In genomic region chr10:99620713-99621453, GRCh38 we compare ENCODE assay signal across 1 cellular context.
TF ChIP-seq lines count a peak whose summit lies in the region.

No MANE protein-coding gene starts in this region.

TF ChIP-seq in HepG2, 621 proteins besides CTCF, POLR2A, EP300 and RAD21 (continued from another document and continues in another):
- TF ChIP-seq SNAPC4 (CRISPR knock-in tag; IDR thresholded peaks at IDR 0.05): peak; percentile 39; the same call in 1 of the 2 replicates
- peak; percentile 96 for TF ChIP-seq AGO2 (optimal IDR thresholded peaks at IDR 0.05; ENCODE audit: low read depth, low read length)
- no peak for TF ChIP-seq TRAFD1 (CRISPR knock-in tag; IDR thresholded peaks at IDR 0.05; ENCODE audit: borderline replicate concordance)
- TF ChIP-seq THAP9 (CRISPR knock-in tag; IDR thresholded peaks at IDR 0.05; ENCODE audit: borderline replicate concordance): peak; percentile 89
- peak; percentile 98 for TF ChIP-seq ZNF687 (CRISPR knock-in tag; IDR thresholded peaks at IDR 0.05)
- TF ChIP-seq MAF1 (CRISPR knock-in tag; IDR thresholded peaks at IDR 0.05; ENCODE audit: borderline replicate concordance): peak; percentile 34
- no peak for TF ChIP-seq CC2D1A (CRISPR knock-in tag; IDR thresholded peaks at IDR 0.05)
- TF ChIP-seq HNF4G (IDR thresholded peaks at IDR 0.05; ENCODE audit: borderline replicate concordance, low read depth, low read length): no peak
- peak; percentile 58; the same call in 1 of the 2 replicates for TF ChIP-seq HNF4G (CRISPR knock-in tag; IDR thresholded peaks at IDR 0.05; ENCODE audit: borderline replicate concordance, low read depth)
- TF ChIP-seq ZNF784 (CRISPR knock-in tag; IDR thresholded peaks at IDR 0.05; ENCODE audit: borderline replicate concordance): peak; percentile 68; the same call in 1 of the 2 replicates
- TF ChIP-seq ZNF451 (CRISPR knock-in tag; IDR thresholded peaks at IDR 0.05): peak; percentile 88
- no peak for TF ChIP-seq AFF4 (CRISPR knock-in tag; IDR thresholded peaks at IDR 0.05)
- TF ChIP-seq ZNF83 (CRISPR knock-in tag; IDR thresholded peaks at IDR 0.05; ENCODE audit: borderline replicate concordance): peak; percentile 29; the same call in 1 of the 2 replicates
- TF ChIP-seq JDP2 (CRISPR knock-in tag; IDR thresholded peaks at IDR 0.05; ENCODE audit: borderline replicate concordance): no peak
- TF ChIP-seq DMAP1 (CRISPR knock-in tag; IDR thresholded peaks at IDR 0.05): peak; percentile 90
- TF ChIP-seq FOXA3 (CRISPR knock-in tag; IDR thresholded peaks at IDR 0.05): peak; percentile 43; the same call in 1 of the 2 replicates
- no peak for TF ChIP-seq ZMAT5 (CRISPR knock-in tag; IDR thresholded peaks at IDR 0.05; ENCODE audit: borderline replicate concordance, low read depth)
- 0 out of 2 replicates have a peak, but pooled peaks have one; percentile 23 for TF ChIP-seq TBX3 (IDR thresholded peaks at IDR 0.05; ENCODE audit: borderline replicate concordance)
- TF ChIP-seq ZNF678 (CRISPR knock-in tag; IDR thresholded peaks at IDR 0.05): no peak; the same call in 1 of the 2 replicates
- TF ChIP-seq CEBPG (CRISPR knock-in tag; IDR thresholded peaks at IDR 0.05): peak; percentile 84
- TF ChIP-seq ZNF292 (CRISPR knock-in tag; IDR thresholded peaks at IDR 0.05; ENCODE audit: borderline replicate concordance, low read depth): 0 out of 2 replicates have a peak, but pooled peaks have one; percentile 59
- peak; percentile 95 for TF ChIP-seq ARID4A (CRISPR knock-in tag; IDR thresholded peaks at IDR 0.05; ENCODE audit: borderline replicate concordance)
- 0 out of 2 replicates have a peak, but pooled peaks have one; percentile 56 for TF ChIP-seq ZNF333 (CRISPR knock-in tag; IDR thresholded peaks at IDR 0.05; ENCODE audit: borderline replicate concordance)
- TF ChIP-seq ZNF33A (CRISPR knock-in tag; IDR thresholded peaks at IDR 0.05; ENCODE audit: borderline replicate concordance): peak; percentile 27; the same call in 1 of the 2 replicates
- peak; percentile 60; the same call in 1 of the 2 replicates for TF ChIP-seq MIER3 (CRISPR knock-in tag; IDR thresholded peaks at IDR 0.05; ENCODE audit: borderline replicate concordance)
- no peak for TF ChIP-seq SMYD3 (CRISPR knock-in tag; IDR thresholded peaks at IDR 0.05)
